2 cellular contexts compared by ENCODE assay signal in the genomic region with DNA sequence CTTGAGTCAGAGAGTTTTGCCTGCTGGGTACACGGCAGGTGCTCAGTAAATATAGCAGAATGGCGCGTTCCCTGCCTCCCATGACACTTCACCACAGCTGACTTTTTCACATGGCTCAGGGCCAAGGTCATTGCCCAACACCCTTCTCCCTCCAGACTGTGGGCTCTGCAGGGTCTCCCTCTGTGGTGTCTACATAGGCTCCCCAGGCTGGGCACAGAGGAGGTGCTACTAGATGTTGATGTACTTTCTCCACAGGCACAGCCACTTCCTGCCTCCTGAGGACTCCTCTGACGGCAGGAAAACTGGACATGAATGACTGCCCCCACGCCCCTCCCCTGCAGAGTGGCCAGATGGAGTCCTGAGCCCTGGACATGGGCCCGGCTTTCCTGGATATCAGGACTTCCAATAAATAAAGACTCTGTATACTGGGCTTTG.
TF ChIP-seq lines count a peak whose summit lies in the region.

No MANE protein-coding gene starts in this region.

TF ChIP-seq in K562, 482 proteins besides CTCF, POLR2A, EP300 and RAD21:
- TF ChIP-seq EP400 (IDR thresholded peaks at IDR 0.05) (no peak), NFIC (IDR thresholded peaks at IDR 0.05) (peak; percentile 42)

TF ChIP-seq in SK-N-SH, 30 proteins besides CTCF, POLR2A, EP300 and RAD21:
- no peak for TF ChIP-seq FOXJ3 (CRISPR knock-in tag; IDR thresholded peaks at IDR 0.05)
- no peak for TF ChIP-seq JUND (IDR thresholded peaks at IDR 0.05)
- TF ChIP-seq RCOR1 (IDR thresholded peaks at IDR 0.05; ENCODE audit: low read length), result no peak
- TF ChIP-seq RXRA (IDR thresholded peaks at IDR 0.05; ENCODE audit: borderline replicate concordance, low read depth), result no peak
- TF ChIP-seq, protein P1, sequence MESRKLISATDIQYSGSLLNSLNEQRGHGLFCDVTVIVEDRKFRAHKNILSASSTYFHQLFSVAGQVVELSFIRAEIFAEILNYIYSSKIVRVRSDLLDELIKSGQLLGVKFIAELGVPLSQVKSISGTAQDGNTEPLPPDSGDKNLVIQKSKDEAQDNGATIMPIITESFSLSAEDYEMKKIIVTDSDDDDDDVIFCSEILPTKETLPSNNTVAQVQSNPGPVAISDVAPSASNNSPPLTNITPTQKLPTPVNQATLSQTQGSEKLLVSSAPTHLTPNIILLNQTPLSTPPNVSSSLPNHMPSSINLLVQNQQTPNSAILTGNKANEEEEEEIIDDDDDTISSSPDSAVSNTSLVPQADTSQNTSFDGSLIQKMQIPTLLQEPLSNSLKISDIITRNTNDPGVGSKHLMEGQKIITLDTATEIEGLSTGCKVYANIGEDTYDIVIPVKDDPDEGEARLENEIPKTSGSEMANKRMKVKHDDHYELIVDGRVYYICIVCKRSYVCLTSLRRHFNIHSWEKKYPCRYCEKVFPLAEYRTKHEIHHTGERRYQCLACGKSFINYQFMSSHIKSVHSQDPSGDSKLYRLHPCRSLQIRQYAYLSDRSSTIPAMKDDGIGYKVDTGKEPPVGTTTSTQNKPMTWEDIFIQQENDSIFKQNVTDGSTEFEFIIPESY (IDR thresholded peaks at IDR 0.05; ENCODE audit: borderline replicate concordance, low read depth), result no peak
- TF ChIP-seq CHD2 (IDR thresholded peaks at IDR 0.05; ENCODE audit: low read length, partially characterized antibody), result no peak
- no peak for TF ChIP-seq NFIC (IDR thresholded peaks at IDR 0.05; ENCODE audit: borderline replicate concordance)
- TF ChIP-seq SMC3 (IDR thresholded peaks at IDR 0.05; ENCODE audit: low read depth, low read length), result no peak
- no peak for TF ChIP-seq YY1 (IDR thresholded peaks at IDR 0.05; ENCODE audit: low read depth)
- TF ChIP-seq ELF1 (IDR thresholded peaks at IDR 0.05), result no peak
- no peak for TF ChIP-seq GATA2 (CRISPR knock-in tag; IDR thresholded peaks at IDR 0.05)
- TF ChIP-seq, protein P2, sequence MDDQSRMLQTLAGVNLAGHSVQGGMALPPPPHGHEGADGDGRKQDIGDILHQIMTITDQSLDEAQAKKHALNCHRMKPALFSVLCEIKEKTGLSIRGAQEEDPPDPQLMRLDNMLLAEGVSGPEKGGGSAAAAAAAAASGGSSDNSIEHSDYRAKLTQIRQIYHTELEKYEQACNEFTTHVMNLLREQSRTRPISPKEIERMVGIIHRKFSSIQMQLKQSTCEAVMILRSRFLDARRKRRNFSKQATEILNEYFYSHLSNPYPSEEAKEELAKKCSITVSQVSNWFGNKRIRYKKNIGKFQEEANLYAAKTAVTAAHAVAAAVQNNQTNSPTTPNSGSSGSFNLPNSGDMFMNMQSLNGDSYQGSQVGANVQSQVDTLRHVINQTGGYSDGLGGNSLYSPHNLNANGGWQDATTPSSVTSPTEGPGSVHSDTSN (IDR thresholded peaks at IDR 0.05), result no peak
- no peak for TF ChIP-seq POLR2AphosphoS5 (IDR thresholded peaks at IDR 0.05; ENCODE audit: low read depth, low read length)
- TF ChIP-seq REST (IDR thresholded peaks at IDR 0.05; ENCODE audit: low read depth, low read length), result no peak
- no peak for TF ChIP-seq TEAD4 (IDR thresholded peaks at IDR 0.05; ENCODE audit: borderline replicate concordance, insufficient read depth)
- TF ChIP-seq, protein P3, sequence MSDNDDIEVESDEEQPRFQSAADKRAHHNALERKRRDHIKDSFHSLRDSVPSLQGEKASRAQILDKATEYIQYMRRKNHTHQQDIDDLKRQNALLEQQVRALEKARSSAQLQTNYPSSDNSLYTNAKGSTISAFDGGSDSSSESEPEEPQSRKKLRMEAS (IDR thresholded peaks at IDR 0.05; ENCODE audit: low read depth), result no peak
- TF ChIP-seq, protein P4, sequence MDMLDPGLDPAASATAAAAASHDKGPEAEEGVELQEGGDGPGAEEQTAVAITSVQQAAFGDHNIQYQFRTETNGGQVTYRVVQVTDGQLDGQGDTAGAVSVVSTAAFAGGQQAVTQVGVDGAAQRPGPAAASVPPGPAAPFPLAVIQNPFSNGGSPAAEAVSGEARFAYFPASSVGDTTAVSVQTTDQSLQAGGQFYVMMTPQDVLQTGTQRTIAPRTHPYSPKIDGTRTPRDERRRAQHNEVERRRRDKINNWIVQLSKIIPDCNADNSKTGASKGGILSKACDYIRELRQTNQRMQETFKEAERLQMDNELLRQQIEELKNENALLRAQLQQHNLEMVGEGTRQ (IDR thresholded peaks at IDR 0.05; ENCODE audit: borderline replicate concordance, low read depth, low read length), result no peak
- TF ChIP-seq RFX5 (IDR thresholded peaks at IDR 0.05; ENCODE audit: low read length), result no peak
- no peak for TF ChIP-seq MXI1 (IDR thresholded peaks at IDR 0.05; ENCODE audit: low read depth, low read length)
- no peak for TF ChIP-seq EZH2phosphoT487 (IDR thresholded peaks at IDR 0.05; ENCODE audit: borderline replicate concordance, low read depth)
